In genomic region chr15:68415501-68416157, GRCh38 we compare ENCODE assay signal across 21 cellular contexts. TPM values are rescaled to one million over a fixed set of nuclear protein-coding genes. Genes with fewer than 3 reads are reported as not detected.
DNase-seq lines count a peak whose midpoint lies in the region; ATAC-seq, FAIRE-seq and TF ChIP-seq lines count a peak whose summit lies in the region.
"Had no signal": no experiment of that assay in that cellular context is flagged by ENCODE, and none has a peak within 500 bp of the region (broad histone marks: within the 10 kb centered on the region; RNA-seq: fewer than 3 reads in every experiment).

No MANE protein-coding gene starts in this region.

- H3K9me3 ChIP-seq in IMR-90 (ENCODE audit: control insufficient read depth, insufficient read depth, low read length): no peaks in the 10 kb centered on the region
- H3K9me3 ChIP-seq in GM12878 (replicated peaks; ENCODE audit: control insufficient read depth, insufficient read depth, low read length): no peaks in the 10 kb centered on the region
- H3K9me3 ChIP-seq in right atrium auricular region: no peaks in the 10 kb centered on the region
- no peaks in the 10 kb centered on the region for H3K9me3 ChIP-seq in CD4-positive, alpha-beta T cell (ENCODE audit: control insufficient read depth, low read length)
- H3K9me3 ChIP-seq in left lung: no peaks in the 10 kb centered on the region
- H3K9me3 ChIP-seq in upper lobe of right lung: no peaks in the 10 kb centered on the region

- no peak overlapping the region for H2BK5ac ChIP-seq in IMR-90 (ENCODE audit: low read depth, low read length, poor library complexity, severe bottlenecking)

- peaks cover 29% of the 10 kb centered on the region for H3K9me1 ChIP-seq in IMR-90 (ENCODE audit: insufficient read depth, low read length)

- H2BK20ac ChIP-seq in IMR-90 (ENCODE audit: low read depth, low read length): no peak overlapping the region

- no peaks in the 10 kb centered on the region for H3K4me1 Mint-ChIP-seq in stimulated activated effector memory CD8-positive, alpha-beta T cell treated with anti-CD3 and anti-CD28 coated beads, Interleukin-12 subunit alpha, Interleukin-12 subunit beta, amount 100 ng/mL, for 72 hours
- no peaks in the 10 kb centered on the region for H3K4me1 Mint-ChIP-seq in CD4-positive, alpha-beta T cell (ENCODE audit: low read depth)
- H3K4me1 Mint-ChIP-seq: immature natural killer cell had no signal

- H3K4me3 ChIP-seq in IMR-90 (ENCODE audit: insufficient read depth, low read depth, low read length) (no peak overlapping the region), GM12878 (no peak overlapping the region), right atrium auricular region (no peak overlapping the region), left lung (no peak overlapping the region), upper lobe of right lung (no peak overlapping the region)

- dilution Hi-C loops in IMR-90 (cut with HindIII; ENCODE audit: low sequenced_read_pairs, unreplicated experiment): no loop called here

- FAIRE-seq in GM12878 (lab: Jason Lieb, UNC): no peak

- RAD21 ChIA-PET in GM12878 (lab: Charles Lee; ENCODE audit: unreplicated experiment): no interaction called here

- no peak overlapping the region for H3K4me2 ChIP-seq in IMR-90 (ENCODE audit: low read depth, low read length)
- H3K4me2 ChIP-seq in GM12878 (ENCODE audit: control insufficient read depth, insufficient read depth): no peak overlapping the region

- H2AFZ ChIP-seq in IMR-90 (replicated peaks; ENCODE audit: low read length, poor library complexity): no peak overlapping the region
- H2AFZ ChIP-seq in GM12878 (ENCODE audit: control insufficient read depth, low read depth, low read length): no peak overlapping the region

- no peak for TF ChIP-seq EP300 in GM12878 (IDR thresholded peaks at IDR 0.05; ENCODE audit: borderline replicate concordance in 1 of 2, control insufficient read depth in 1 of 2, low read depth in 2 of 2, low read length in 2 of 2)

- peak overlapping the region; percentile 13; the same call in 1 of the 2 replicates for H3K23ac ChIP-seq in IMR-90 (ENCODE audit: low read depth, low read length)

- ATAC-seq in IMR-90 (ENCODE audit: low read depth): no peak
- ATAC-seq in GM12878: peak; percentile 24; the same call in 2 of the 3 replicates
- ATAC-seq in stimulated activated effector memory CD8-positive, alpha-beta T cell treated with anti-CD3 and anti-CD28 coated beads, Interleukin-12 subunit alpha, Interleukin-12 subunit beta, amount 100 ng/mL, for 72 hours: peak; percentile 11
- no peak for ATAC-seq in CD4-positive, alpha-beta T cell (ENCODE audit: poor library complexity)
- ATAC-seq in left lung: no peak
- ATAC-seq in upper lobe of right lung: no peak
- ATAC-seq: activated naive CD4-positive, alpha-beta T cell treated with anti-CD3 and anti-CD28 coated beads, Interleukin-2, amount 50 U/mL, for 72 hours; stimulated activated naive CD8-positive, alpha-beta T cell treated with anti-CD3 and anti-CD28 coated beads, Interleukin-15, Interleukin-2, amounts not matched to agents 100 U/mL and 50 U/mL, for 24 hours had no signal

- no peak overlapping the region for H3K4me3 Mint-ChIP-seq in stimulated activated effector memory CD8-positive, alpha-beta T cell treated with anti-CD3 and anti-CD28 coated beads, Interleukin-12 subunit alpha, Interleukin-12 subunit beta, amount 100 ng/mL, for 72 hours
- H3K4me3 Mint-ChIP-seq in CD4-positive, alpha-beta T cell: no peak overlapping the region
- H3K4me3 Mint-ChIP-seq: brain; dendritic cell treated with granulocyte-macrophage colony-stimulating factor and Interleukin-4, amounts not matched to agents 40 ng/mL and 50 ng/mL, for 4 days; immature natural killer cell had no signal

- intact Hi-C loops in IMR-90 (cut with micrococcal nuclease) (no loop called here), GM12878 (cut with micrococcal nuclease; ENCODE audit: unreplicated experiment) (no loop called here), left lung (cut with DNase I) (no loop called here), upper lobe of right lung (cut with DNase I) (no loop called here)
- intact Hi-C loops in CD4-positive, alpha-beta T cell (cut with DNase I, micrococcal nuclease): no loop called here

- TF ChIP-seq RAD21 in IMR-90 (IDR thresholded peaks at IDR 0.05; ENCODE audit: low read length) (no peak), GM12878 (IDR thresholded peaks at IDR 0.05; ENCODE audit: insufficient read depth, low read depth, low read length) (no peak)

- H3K56ac ChIP-seq in IMR-90 (ENCODE audit: extremely low read depth, insufficient read depth, low read length): no peak overlapping the region

- no peak overlapping the region for H3K14ac ChIP-seq in IMR-90 (replicated peaks; ENCODE audit: low read depth, low read length)

- peaks cover 3 to 49% of the 10 kb centered on the region in 2 experiments; a peak in 3 of 4 replicates for H3K79me1 ChIP-seq in IMR-90 (ENCODE audit: low read depth in 1 of 2, low read length in 2 of 2)

- no peak overlapping the region for H2AK9ac ChIP-seq in IMR-90 (replicated peaks; ENCODE audit: low read depth, low read length, poor library complexity)

- TF ChIP-seq CTCF in IMR-90 (conservative IDR thresholded peaks at IDR 0.05; ENCODE audit: low read depth, low read length) (no peak), GM12878 (IDR thresholded peaks at IDR 0.05 in 2 of 3, conservative IDR thresholded peaks at IDR 0.05 in 1 of 3; ENCODE audit: control insufficient read depth in 2 of 3, extremely low read depth in 1 of 3, insufficient read depth in 1 of 3, low read depth in 3 of 3, low read length in 3 of 3) (no peak), right atrium auricular region (IDR thresholded peaks at IDR 0.05) (no peak), left lung (IDR thresholded peaks at IDR 0.05) (no peak), upper lobe of right lung (IDR thresholded peaks at IDR 0.05) (no peak), RWPE1 (conservative IDR thresholded peaks at IDR 0.05; ENCODE audit: low read depth) (no peak)
- no peak for TF ChIP-seq CTCF in CD4-positive, alpha-beta T cell (IDR thresholded peaks at IDR 0.05)

- no peaks in the 10 kb centered on the region for H3K27me3 Mint-ChIP-seq in CD4-positive, alpha-beta T cell
- H3K27me3 Mint-ChIP-seq: brain had no signal

- no TSS peak for BruUV-seq in IMR-90 (replicated peaks; lab: Mats Ljungman, UMichigan)
- no TSS peak for BruUV-seq in GM12878 (replicated peaks; lab: Mats Ljungman, UMichigan)

- no peak overlapping the region for H4K5ac ChIP-seq in IMR-90 (ENCODE audit: low read depth, low read length)

- H3K4ac ChIP-seq in IMR-90 (ENCODE audit: low read depth, low read length): no peak overlapping the region

- H3K9ac ChIP-seq in IMR-90 (ENCODE audit: low read depth, low read length) (no peak overlapping the region), GM12878 (ENCODE audit: control insufficient read depth, insufficient read depth, low read length) (no peak overlapping the region)

- H4K20me1 ChIP-seq in IMR-90 (ENCODE audit: insufficient read depth, low read length): peaks cover 9% of the 10 kb centered on the region; the same call in 1 of the 2 replicates
- H4K20me1 ChIP-seq in GM12878 (ENCODE audit: control insufficient read depth, insufficient read depth): no peaks in the 10 kb centered on the region

- H3K27me3 ChIP-seq in IMR-90 (ENCODE audit: control insufficient read depth, insufficient read depth, low read length) (no peaks in the 10 kb centered on the region), GM12878 (replicated peaks in 1 of 2; ENCODE audit: control insufficient read depth in 2 of 2, insufficient read depth in 2 of 2, low read length in 1 of 2) (no peaks in the 10 kb centered on the region), right atrium auricular region (no peaks in the 10 kb centered on the region), left lung (no peaks in the 10 kb centered on the region), upper lobe of right lung (no peaks in the 10 kb centered on the region)
- H3K27me3 ChIP-seq in CD4-positive, alpha-beta T cell (ENCODE audit: control insufficient read depth, insufficient read depth, low read length): no peaks in the 10 kb centered on the region

- no peak overlapping the region for H2BK120ac ChIP-seq in IMR-90 (ENCODE audit: low read depth, low read length)

- SMC1A ChIA-PET in GM12878 (lab: Charles Lee; ENCODE audit: uncharacterized antibody, unreplicated experiment): no interaction called here

- H4K8ac ChIP-seq in IMR-90 (ENCODE audit: low read depth in 2 of 2, low read length in 2 of 2): no peak overlapping the region

- no peak overlapping the region for H3K27ac ChIP-seq in IMR-90 (ENCODE audit: insufficient read depth, low read length)
- no peak overlapping the region for H3K27ac ChIP-seq in GM12878 (ENCODE audit: control insufficient read depth, insufficient read depth)
- H3K27ac ChIP-seq in right atrium auricular region: peak overlapping the region in 1 of 2 donors; percentile 58
- no peak overlapping the region for H3K27ac ChIP-seq in CD4-positive, alpha-beta T cell (ENCODE audit: low read depth, low read length)
- H3K27ac ChIP-seq in left lung: no peak overlapping the region
- H3K27ac ChIP-seq in upper lobe of right lung: no peak overlapping the region
- H3K27ac ChIP-seq in RWPE1: no peak overlapping the region

- no peak overlapping the region for H3K18ac ChIP-seq in IMR-90 (ENCODE audit: low read depth, low read length)

- no peaks in the 10 kb centered on the region for H3K36me3 Mint-ChIP-seq in stimulated activated effector memory CD8-positive, alpha-beta T cell treated with anti-CD3 and anti-CD28 coated beads, Interleukin-12 subunit alpha, Interleukin-12 subunit beta, amount 100 ng/mL, for 72 hours
- H3K36me3 Mint-ChIP-seq in CD4-positive, alpha-beta T cell (ENCODE audit: low read depth): no peaks in the 10 kb centered on the region
- H3K36me3 Mint-ChIP-seq: activated naive CD4-positive, alpha-beta T cell treated with anti-CD3 and anti-CD28 coated beads, Interleukin-2, amount 50 U/mL, for 72 hours; brain; immature natural killer cell had no signal

- no peaks in the 10 kb centered on the region for H3K79me2 ChIP-seq in GM12878 (ENCODE audit: control insufficient read depth, insufficient read depth, low read length)

- no peak overlapping the region for H2BK15ac ChIP-seq in IMR-90 (ENCODE audit: low read depth, low read length)

- H3K36me3 ChIP-seq in IMR-90 (ENCODE audit: control insufficient read depth, insufficient read depth, low read length): peaks cover 2% of the 10 kb centered on the region; the same call in 1 of the 2 replicates
- H3K36me3 ChIP-seq in GM12878 (ENCODE audit: control insufficient read depth in 2 of 2, insufficient read depth in 2 of 2, low read length in 1 of 2): no peaks in the 10 kb centered on the region
- no peaks in the 10 kb centered on the region for H3K36me3 ChIP-seq in right atrium auricular region
- no peaks in the 10 kb centered on the region for H3K36me3 ChIP-seq in left lung
- no peaks in the 10 kb centered on the region for H3K36me3 ChIP-seq in upper lobe of right lung

- POLR2A ChIA-PET in IMR-90 (lab: Charles Lee; ENCODE audit: unreplicated experiment) (no interaction called here), GM12878 (lab: Charles Lee) (no interaction called here), RWPE1 (lab: Yijun Ruan, JAX; ENCODE audit: low non-redundant PET) (interaction anchor here (0.6 kb wide), 1 partner anchor 718 kb away, joined by 3 read pairs; no protein-coding TSS in a partner anchor)
- POLR2A ChIA-PET in CD4-positive, alpha-beta T cell (lab: Charles Lee): no interaction called here

- no peak overlapping the region for H4K91ac ChIP-seq in IMR-90 (ENCODE audit: insufficient read depth, low read depth, low read length)

- no peak overlapping the region for H2AK5ac ChIP-seq in IMR-90 (ENCODE audit: low read depth, low read length)

- in situ Hi-C loops in IMR-90 (cut with MboI; ENCODE audit: low sequenced_read_pairs) (no loop called here), GM12878 (cut with MboI) (no loop called here)

- whole genome bisulfite sequencing in IMR-90 (ENCODE audit: extremely low coverage in 2 of 2, insufficient read length in 1 of 2), 2 experiments: 83% methylated on average over 3 of the region's 6 CpGs; no CpG with 5 or more reads in 1 of the 2 experiments
- 23% methylated on average over 6 of the region's 6 CpGs for WGBS in GM12878 (ENCODE audit: insufficient coverage, insufficient replicate concordance, low lambda C conversion rate, missing lambda C conversion rate)

- H3K4me1 ChIP-seq in IMR-90 (ENCODE audit: control insufficient read depth, insufficient read depth, low read length) (peaks cover 16% of the 10 kb centered on the region), GM12878 (ENCODE audit: control insufficient read depth, insufficient read depth, low read length) (no peaks in the 10 kb centered on the region), right atrium auricular region (peaks cover 0 to 33% of the 10 kb centered on the region in 2 donors), left lung (peaks cover 0 to 4% of the 10 kb centered on the region in 2 donors), upper lobe of right lung (no peaks in the 10 kb centered on the region)

- no peak for TF ChIP-seq POLR2A in IMR-90 (IDR thresholded peaks at IDR 0.05; ENCODE audit: low read depth, low read length)
- TF ChIP-seq POLR2A in GM12878 (IDR thresholded peaks at IDR 0.05; ENCODE audit: low read depth, low read length): no peak

- no peak for DNase-seq in IMR-90
- DNase-seq in GM12878 (ENCODE audit: low read depth, low spot score): no peak
- DNase-seq in right atrium auricular region (ENCODE audit: low spot score): peak; percentile 81
- DNase-seq in stimulated activated effector memory CD8-positive, alpha-beta T cell treated with anti-CD3 and anti-CD28 coated beads, Interleukin-12 subunit alpha, Interleukin-12 subunit beta, amount 100 ng/mL, for 72 hours (ENCODE audit: low spot score in 2 of 2): peak in 1 of 2 donors; percentile 42
- no peak for DNase-seq in CD4-positive, alpha-beta T cell
- no peak for DNase-seq in left lung
- DNase-seq in upper lobe of right lung: no peak
- DNase-seq in RWPE1 (ENCODE audit: low spot score): no peak
- DNase-seq: activated CD4-positive, alpha-beta T cell treated with anti-CD3 and anti-CD28 coated beads for 4 hours; activated T-cell treated with anti-CD3 and anti-CD28 coated beads, Interleukin-2, amount 50 U/mL, for 1 hour; immature natural killer cell; mesenchymal stem cell; NCI-H187; NCI-H446 treated with DMSO at 0.1 percent for 48 hours; SHP77; stimulated activated CD4-positive, alpha-beta T cell treated with anti-CD3 and anti-CD28 coated beads, Interleukin-15, amount 100 ng/mL, for 24 hours; stimulated activated naive CD8-positive, alpha-beta T cell treated with anti-CD3 and anti-CD28 coated beads, Interleukin-15, Interleukin-2, amounts not matched to agents 100 U/mL and 50 U/mL, for 24 hours had no signal

- H3K27ac Mint-ChIP-seq in stimulated activated effector memory CD8-positive, alpha-beta T cell treated with anti-CD3 and anti-CD28 coated beads, Interleukin-12 subunit alpha, Interleukin-12 subunit beta, amount 100 ng/mL, for 72 hours: no peak overlapping the region
- no peak overlapping the region for H3K27ac Mint-ChIP-seq in CD4-positive, alpha-beta T cell
- H3K27ac Mint-ChIP-seq: brain; dendritic cell treated with granulocyte-macrophage colony-stimulating factor and Interleukin-4, amounts not matched to agents 40 ng/mL and 50 ng/mL, for 4 days; immature natural killer cell had no signal

- H3K9me3 Mint-ChIP-seq in stimulated activated effector memory CD8-positive, alpha-beta T cell treated with anti-CD3 and anti-CD28 coated beads, Interleukin-12 subunit alpha, Interleukin-12 subunit beta, amount 100 ng/mL, for 72 hours: no peaks in the 10 kb centered on the region
- H3K9me3 Mint-ChIP-seq in CD4-positive, alpha-beta T cell: no peaks in the 10 kb centered on the region
- H3K9me3 Mint-ChIP-seq: activated naive CD4-positive, alpha-beta T cell treated with anti-CD3 and anti-CD28 coated beads, Interleukin-2, amount 50 U/mL, for 72 hours; dendritic cell treated with granulocyte-macrophage colony-stimulating factor and Interleukin-4, amounts not matched to agents 40 ng/mL and 50 ng/mL, for 4 days; immature natural killer cell had no signal

- CTCF ChIA-PET in IMR-90 (lab: Yijun Ruan, JAX) (no interaction called here), GM12878 (lab: Yijun Ruan, JAX) (interaction anchor here (1.2 kb wide), 1 partner anchor 109 kb away, joined by 4 read pairs; no protein-coding TSS in a partner anchor), RWPE1 (lab: Yijun Ruan, JAX) (no interaction called here)
- CTCF ChIA-PET in CD4-positive, alpha-beta T cell (lab: Charles Lee): no interaction called here

RNA-seq across cellular contexts. Expression of gene ITGA11, which starts 16.3 kb away (rescaled TPM):
- total RNA-seq in IMR-90 (2012; rRNA removed) (2.5 and 4.1 TPM in 2 replicates), GM12878 (2014; rRNA removed) (under 0.01 and 0.11 TPM in 2 replicates), GM12878 (2014; rRNA removed; fragmentation: Illumina TruSeq; extraction: Trizol) (under 0.01 TPM in 1 of 2 replicates, not detected in the other), GM12878 (2021) (0.13 TPM in 1 of 2 replicates, not detected in the other), right atrium auricular region (10 to 100 TPM; 12.6 to 35.4 TPM), left lung (1 to 10 TPM; 2.1 to 7.3 TPM), upper lobe of right lung (7.1 TPM)
- polyA plus RNA-seq in IMR-90 (2012; rRNA removed) (5.6 and 6.6 TPM in 2 replicates), GM12878 (2011; rRNA removed) (0.24 and 0.49 TPM in 2 replicates), GM12878 (2014; fragmentation: Illumina TruSeq; extraction: Trizol) (0.10 TPM in 1 of 2 replicates, not detected in the other), GM12878 (2014; fragmentation: Nextera tagmentation; extraction: Ambion mirVana) (under 1 TPM; 0.03 to 0.04 TPM), GM12878 (2014; rRNA removed) (0.36 TPM in 1 of 2 replicates, not detected in the other), GM12878 (2016; fragmentation: Nextera tagmentation; extraction: Ambion mirVana) (under 1 TPM; 0.13 to 0.18 TPM)
- polyA plus RNA-seq in IMR-90 (2012; cell fraction: cytosol; rRNA removed): 3.0 and 5.8 TPM in 2 replicates
- 6.2 and 6.6 TPM in 2 replicates for polyA plus RNA-seq in IMR-90 (2012; cell fraction: nucleus; rRNA removed; ENCODE audit: low replicate concordance)
- total RNA-seq in GM12878 (2013; cell fraction: nucleolus; rRNA removed): 0.07 and 0.40 TPM in 2 replicates
- polyA plus RNA-seq in GM12878 (2011; ENCODE audit: low read depth): 0.03 TPM
- polyA plus RNA-seq in GM12878 (2011; cell fraction: cytosol; rRNA removed): 0.23 and 0.49 TPM in 2 replicates
- 0.96 and 1.0 TPM in 2 replicates for polyA plus RNA-seq in GM12878 (2011; cell fraction: nucleus; rRNA removed)
- polyA plus RNA-seq in GM12878 (2012): 0.03 and 0.05 TPM in 2 replicates
- polyA minus RNA-seq in GM12878 (2011; rRNA and poly(A)+ RNA removed): 0.41 and 0.73 TPM in 2 replicates
- polyA minus RNA-seq in GM12878 (2011; cell fraction: cytosol; rRNA and poly(A)+ RNA removed): 0.42 TPM in 1 of 2 replicates, not detected in the other
- 0.12 and 0.57 TPM in 2 replicates for polyA minus RNA-seq in GM12878 (2011; cell fraction: nucleus; rRNA and poly(A)+ RNA removed)
- total RNA-seq in CD4-positive, alpha-beta T cell: under 1 TPM; 0.08 to 0.20 TPM
- polyA plus RNA-seq: immature natural killer cell, neural cell had no signal

Comparison
In these comparisons a context has a peak if more than half of its experiments do, and no peak if none do; other contexts are left out.
1. ATAC-seq: peak in GM12878 (single experiment) and stimulated activated effector memory CD8-positive, alpha-beta T cell treated with anti-CD3 and anti-CD28 coated beads, Interleukin-12 subunit alpha, Interleukin-12 subunit beta, amount 100 ng/mL, for 72 hours (single experiment); none in IMR-90 (single experiment), CD4-positive, alpha-beta T cell (single experiment), left lung (single experiment) and upper lobe of right lung (single experiment).